In the genomic region with DNA sequence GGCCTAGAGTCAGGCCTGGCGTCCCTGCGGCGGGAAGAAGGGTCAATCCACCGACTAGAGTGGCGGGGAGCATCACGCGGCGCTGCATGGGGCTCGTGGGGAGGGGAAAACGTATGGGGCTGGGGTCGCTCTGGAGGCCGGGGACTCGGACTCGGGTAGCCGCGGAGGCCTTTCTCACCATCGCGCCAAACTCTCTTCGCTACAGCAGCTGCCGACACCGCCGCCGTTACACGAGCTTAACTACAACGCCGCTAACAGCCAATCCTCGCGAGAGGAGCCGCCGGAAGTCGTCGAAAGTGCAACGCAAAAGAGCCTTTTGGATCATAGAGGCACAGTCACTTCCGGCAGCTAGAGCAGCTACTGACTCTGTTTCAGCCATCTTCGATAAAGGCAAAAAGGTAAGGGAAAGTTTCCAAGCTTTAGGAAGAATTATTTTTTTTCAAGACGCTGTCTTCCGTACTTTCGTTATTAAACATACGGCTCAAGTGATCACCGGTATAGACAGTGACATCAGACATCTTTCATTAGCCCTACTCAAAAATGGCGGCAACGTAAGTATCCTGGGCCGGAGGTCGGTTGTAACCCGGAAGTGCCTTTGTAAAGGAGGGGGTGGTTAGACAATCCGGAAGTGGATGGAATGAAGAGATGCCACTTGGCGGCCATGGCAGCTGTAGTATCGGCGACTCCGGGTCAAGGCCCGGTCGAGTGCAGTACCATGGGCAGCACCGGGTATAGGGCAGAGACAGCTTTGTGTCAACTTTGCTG, we compare ENCODE assay signal across 1 cellular context.
TF ChIP-seq lines count a peak whose summit lies in the region.

Gene ERH (minus strand): TSS at position 247 of the 765 bp plus-strand sequence. CDS start 66 bp downstream, at position 181.
A gene with protein sequence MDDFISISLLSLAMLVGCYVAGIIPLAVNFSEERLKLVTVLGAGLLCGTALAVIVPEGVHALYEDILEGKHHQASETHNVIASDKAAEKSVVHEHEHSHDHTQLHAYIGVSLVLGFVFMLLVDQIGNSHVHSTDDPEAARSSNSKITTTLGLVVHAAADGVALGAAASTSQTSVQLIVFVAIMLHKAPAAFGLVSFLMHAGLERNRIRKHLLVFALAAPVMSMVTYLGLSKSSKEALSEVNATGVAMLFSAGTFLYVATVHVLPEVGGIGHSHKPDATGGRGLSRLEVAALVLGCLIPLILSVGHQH (plus strand): TSS at position 640 of the 765 bp plus-strand sequence. CDS start 678 bp downstream, outside the sequence.

TF ChIP-seq in GM12878, 131 proteins besides CTCF, POLR2A, EP300 and RAD21 (continued from another document and continues in another):
- TF ChIP-seq E2F8 (IDR thresholded peaks at IDR 0.05; ENCODE audit: low read depth, partially characterized antibody) (peak; percentile 98), CHD4 (IDR thresholded peaks at IDR 0.05) (no peak), CREM (IDR thresholded peaks at IDR 0.05; ENCODE audit: low read depth) (peak; percentile 98), SMAD1 (IDR thresholded peaks at IDR 0.05; ENCODE audit: low read depth, partially characterized antibody) (no peak), HSF1 (IDR thresholded peaks at IDR 0.05; ENCODE audit: low read depth, low read length) (peak; percentile 27; the same call in 1 of the 2 replicates), SRF (IDR thresholded peaks at IDR 0.05; ENCODE audit: low read depth in 2 of 2, low read length in 2 of 2) (0 out of 4 replicates have a peak, but pooled peaks of 1 of the 2 experiments have one; percentile 22), TARDBP (IDR thresholded peaks at IDR 0.05; ENCODE audit: borderline replicate concordance) (peak; percentile 79; the same call in 1 of the 2 replicates), ZSCAN29 (IDR thresholded peaks at IDR 0.05) (no peak), FOXK2 (IDR thresholded peaks at IDR 0.05) (no peak), DPF2 (IDR thresholded peaks at IDR 0.05) (0 out of 2 replicates have a peak, but pooled peaks have one; percentile 27), ZNF592 (IDR thresholded peaks at IDR 0.05) (peak; percentile 78; the same call in 1 of the 2 replicates), MLLT1 (IDR thresholded peaks at IDR 0.05) (peak; percentile 97), NR2F1 (conservative IDR thresholded peaks at IDR 0.05) (0 out of 2 replicates have a peak, but pooled peaks have one; percentile 65), IKZF1 (conservative IDR thresholded peaks at IDR 0.05) (peak; percentile 99), EZH2 (IDR thresholded peaks at IDR 0.05; ENCODE audit: borderline replicate concordance, control insufficient read depth, low read depth, low read length) (no peak), IKZF2 (IDR thresholded peaks at IDR 0.05) (peak; percentile 4 to 28; a peak in 1 of 4 replicates), BCLAF1 (IDR thresholded peaks at IDR 0.05) (no peak), HDAC2 (IDR thresholded peaks at IDR 0.05) (no peak), PAX5 (IDR thresholded peaks at IDR 0.05; ENCODE audit: borderline replicate concordance, low read depth, low read length) (0 out of 2 replicates have a peak, but pooled peaks have one; percentile 22), JUNB (IDR thresholded peaks at IDR 0.05) (peak; percentile 52; the same call in 1 of the 2 replicates), ZBED1 (IDR thresholded peaks at IDR 0.05; ENCODE audit: borderline replicate concordance) (no peak; the same call in 1 of the 2 replicates), RB1 (IDR thresholded peaks at IDR 0.05; ENCODE audit: borderline replicate concordance) (peak; percentile 62; the same call in 1 of the 2 replicates), EGR1 (IDR thresholded peaks at IDR 0.05; ENCODE audit: borderline replicate concordance in 1 of 2, low read depth in 2 of 2, low read length in 2 of 2) (peak in 1 of 2 experiments; percentile 82; a peak in 2 of 3 replicates)
- TF ChIP-seq, protein P1, sequence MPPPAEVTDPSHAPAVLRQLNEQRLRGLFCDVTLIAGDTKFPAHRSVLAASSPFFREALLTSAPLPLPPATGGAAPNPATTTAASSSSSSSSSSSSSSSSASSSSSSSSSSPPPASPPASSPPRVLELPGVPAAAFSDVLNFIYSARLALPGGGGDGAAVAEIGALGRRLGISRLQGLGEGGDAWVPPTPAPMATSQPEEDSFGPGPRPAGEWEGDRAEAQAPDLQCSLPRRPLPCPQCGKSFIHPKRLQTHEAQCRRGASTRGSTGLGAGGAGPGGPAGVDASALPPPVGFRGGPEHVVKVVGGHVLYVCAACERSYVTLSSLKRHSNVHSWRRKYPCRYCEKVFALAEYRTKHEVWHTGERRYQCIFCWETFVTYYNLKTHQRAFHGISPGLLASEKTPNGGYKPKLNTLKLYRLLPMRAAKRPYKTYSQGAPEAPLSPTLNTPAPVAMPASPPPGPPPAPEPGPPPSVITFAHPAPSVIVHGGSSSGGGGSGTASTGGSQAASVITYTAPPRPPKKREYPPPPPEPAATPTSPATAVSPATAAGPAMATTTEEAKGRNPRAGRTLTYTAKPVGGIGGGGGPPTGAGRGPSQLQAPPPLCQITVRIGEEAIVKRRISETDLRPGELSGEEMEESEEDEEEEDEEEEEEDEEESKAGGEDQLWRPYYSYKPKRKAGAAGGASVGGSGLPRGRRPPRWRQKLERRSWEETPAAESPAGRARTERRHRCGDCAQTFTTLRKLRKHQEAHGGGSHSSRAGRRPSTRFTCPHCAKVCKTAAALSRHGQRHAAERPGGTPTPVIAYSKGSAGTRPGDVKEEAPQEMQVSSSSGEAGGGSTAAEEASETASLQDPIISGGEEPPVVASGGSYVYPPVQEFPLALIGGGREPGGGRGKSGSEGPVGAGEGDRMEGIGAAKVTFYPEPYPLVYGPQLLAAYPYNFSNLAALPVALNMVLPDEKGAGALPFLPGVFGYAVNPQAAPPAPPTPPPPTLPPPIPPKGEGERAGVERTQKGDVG (CRISPR knock-in tag; IDR thresholded peaks at IDR 0.05), result no peak
- TF ChIP-seq, protein P2, sequence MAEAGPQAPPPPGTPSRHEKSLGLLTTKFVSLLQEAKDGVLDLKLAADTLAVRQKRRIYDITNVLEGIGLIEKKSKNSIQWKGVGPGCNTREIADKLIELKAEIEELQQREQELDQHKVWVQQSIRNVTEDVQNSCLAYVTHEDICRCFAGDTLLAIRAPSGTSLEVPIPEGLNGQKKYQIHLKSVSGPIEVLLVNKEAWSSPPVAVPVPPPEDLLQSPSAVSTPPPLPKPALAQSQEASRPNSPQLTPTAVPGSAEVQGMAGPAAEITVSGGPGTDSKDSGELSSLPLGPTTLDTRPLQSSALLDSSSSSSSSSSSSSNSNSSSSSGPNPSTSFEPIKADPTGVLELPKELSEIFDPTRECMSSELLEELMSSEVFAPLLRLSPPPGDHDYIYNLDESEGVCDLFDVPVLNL (IDR thresholded peaks at IDR 0.05; ENCODE audit: low read depth, low read length), result no peak
- TF ChIP-seq, protein P3, sequence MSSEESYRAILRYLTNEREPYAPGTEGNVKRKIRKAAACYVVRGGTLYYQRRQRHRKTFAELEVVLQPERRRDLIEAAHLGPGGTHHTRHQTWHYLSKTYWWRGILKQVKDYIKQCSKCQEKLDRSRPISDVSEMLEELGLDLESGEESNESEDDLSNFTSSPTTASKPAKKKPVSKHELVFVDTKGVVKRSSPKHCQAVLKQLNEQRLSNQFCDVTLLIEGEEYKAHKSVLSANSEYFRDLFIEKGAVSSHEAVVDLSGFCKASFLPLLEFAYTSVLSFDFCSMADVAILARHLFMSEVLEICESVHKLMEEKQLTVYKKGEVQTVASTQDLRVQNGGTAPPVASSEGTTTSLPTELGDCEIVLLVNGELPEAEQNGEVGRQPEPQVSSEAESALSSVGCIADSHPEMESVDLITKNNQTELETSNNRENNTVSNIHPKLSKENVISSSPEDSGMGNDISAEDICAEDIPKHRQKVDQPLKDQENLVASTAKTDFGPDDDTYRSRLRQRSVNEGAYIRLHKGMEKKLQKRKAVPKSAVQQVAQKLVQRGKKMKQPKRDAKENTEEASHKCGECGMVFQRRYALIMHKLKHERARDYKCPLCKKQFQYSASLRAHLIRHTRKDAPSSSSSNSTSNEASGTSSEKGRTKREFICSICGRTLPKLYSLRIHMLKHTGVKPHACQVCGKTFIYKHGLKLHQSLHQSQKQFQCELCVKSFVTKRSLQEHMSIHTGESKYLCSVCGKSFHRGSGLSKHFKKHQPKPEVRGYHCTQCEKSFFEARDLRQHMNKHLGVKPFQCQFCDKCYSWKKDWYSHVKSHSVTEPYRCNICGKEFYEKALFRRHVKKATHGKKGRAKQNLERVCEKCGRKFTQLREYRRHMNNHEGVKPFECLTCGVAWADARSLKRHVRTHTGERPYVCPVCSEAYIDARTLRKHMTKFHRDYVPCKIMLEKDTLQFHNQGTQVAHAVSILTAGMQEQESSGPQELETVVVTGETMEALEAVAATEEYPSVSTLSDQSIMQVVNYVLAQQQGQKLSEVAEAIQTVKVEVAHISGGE (CRISPR knock-in tag; IDR thresholded peaks at IDR 0.05), result no peak
